Comparison of ENCODE assay signal across 9 cellular contexts in the genomic region with DNA sequence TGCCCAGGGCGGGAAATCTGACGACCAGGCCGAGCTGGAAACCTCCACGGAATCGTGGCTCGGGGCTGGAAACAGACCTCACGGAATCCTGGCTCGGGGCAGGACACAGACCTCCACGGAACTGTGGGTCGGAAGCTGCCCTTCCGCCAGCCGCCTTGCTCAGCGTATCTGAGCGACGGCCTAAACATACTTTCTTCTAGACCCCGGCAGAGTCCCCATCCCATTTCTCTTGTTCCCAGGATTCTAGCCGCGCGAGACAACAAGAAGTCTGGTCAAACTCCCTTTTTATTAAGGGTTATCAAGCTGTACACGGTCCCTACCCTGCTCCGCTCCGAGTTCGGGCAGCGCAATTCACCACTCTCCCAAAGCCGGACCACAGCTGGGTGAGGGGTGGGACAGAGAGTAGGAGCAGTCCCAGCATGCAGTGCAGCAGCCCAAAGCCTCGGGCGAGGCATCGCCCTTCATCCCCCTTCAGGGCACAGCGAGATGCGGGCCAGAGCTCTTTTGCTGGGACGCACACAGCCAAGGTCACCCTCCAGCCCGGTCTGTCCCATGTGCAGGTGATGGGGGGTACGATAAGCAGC. TPM values are rescaled to one million over a fixed set of nuclear protein-coding genes. Genes with fewer than 3 reads are reported as not detected.
A peak's percentile ranks its signal among the peaks of the same experiment; 100 is the strongest.
DNase-seq lines count a peak whose midpoint lies in the region; ATAC-seq, FAIRE-seq and TF ChIP-seq lines count a peak whose summit lies in the region.
"Had no signal": no experiment of that assay in that cellular context is flagged by ENCODE, and none has a peak within 500 bp of the region (broad histone marks: within the 10 kb centered on the region; RNA-seq: fewer than 3 reads in every experiment).

No MANE protein-coding gene starts in this region.

- CTCF ChIA-PET in Caco-2 (lab: Charles Lee), result interaction anchor here (0.6 to 2.5 kb wide), 7 partner anchors 42 to 218 kb away, joined by 3 to 18 read pairs (median 3); no protein-coding TSS in a partner anchor

- peak overlapping the region; percentile 89 for H3K4me3 ChIP-seq in Caco-2 (ENCODE audit: low read depth, low read length)
- peak overlapping the region; percentile 50 to 59 (median 56) for H3K4me3 ChIP-seq in Peyer's patch
- H3K4me3 ChIP-seq in esophagus (ENCODE audit: low read depth in 1 of 2, low read length in 2 of 2), result peak overlapping the region; percentile 43 to 47
- H3K4me3 ChIP-seq in pancreas, result peak overlapping the region; percentile 24 to 57 (median 42)
- H3K4me3 ChIP-seq in aorta (ENCODE audit: low read length in 2 of 2), result no peak overlapping the region
- H3K4me3 ChIP-seq: HAP-1 had no signal

- H3K4me1 Mint-ChIP-seq in Caco-2 (ENCODE audit: low read depth, unreplicated experiment), result no peaks in the 10 kb centered on the region

- BruUV-seq in Caco-2 (replicated peaks; lab: Mats Ljungman, UMichigan), result TSS peak; percentile 77

- no peak for TF ChIP-seq POLR2A in Peyer's patch (IDR thresholded peaks at IDR 0.05)

- H3K4me3 Mint-ChIP-seq in Caco-2 (ENCODE audit: unreplicated experiment), result peak overlapping the region; percentile 96

- peak overlapping the region; percentile 79 to 94 (median 85) for H3K27ac ChIP-seq in Peyer's patch
- H3K27ac ChIP-seq in esophagus (ENCODE audit: low read depth in 2 of 2, low read length in 1 of 2), result peak overlapping the region; percentile 80 to 81
- peak overlapping the region; percentile 74 to 84 (median 80) for H3K27ac ChIP-seq in pancreas
- H3K27ac ChIP-seq in aorta (ENCODE audit: low read depth in 1 of 2, low read length in 2 of 2), result peak overlapping the region in 1 of 2 donors; percentile 73

- H3K4me1 ChIP-seq in Caco-2 (peaks cover 18% of the 10 kb centered on the region), Peyer's patch (peaks cover 0 to 32% (median 10%) of the 10 kb centered on the region in 4 donors), esophagus (ENCODE audit: control insufficient read depth in 2 of 2, insufficient read depth in 2 of 2, low read length in 1 of 2) (peaks cover 0 to 11% of the 10 kb centered on the region in 2 donors), pancreas (peaks cover 7 to 20% (median 17%) of the 10 kb centered on the region in 3 donors), aorta (ENCODE audit: control insufficient read depth in 1 of 2, insufficient read depth in 2 of 2, low read length in 2 of 2) (no peaks in the 10 kb centered on the region)

- intact Hi-C loops in Caco-2 (cut with micrococcal nuclease; ENCODE audit: unreplicated experiment), result loop anchor here (1.0 to 5.0 kb wide), 2 partner anchors 10 to 168 kb away; a partner anchor contains a TSS
- intact Hi-C loops in pancreas (cut with DNase I), result no loop called here
- intact Hi-C loops in aorta (cut with DNase I), result loop anchor here in 1 of 2 donors (2.0 kb wide), 3 partner anchors 34 to 58 kb away; a partner anchor contains a TSS

- POLR2A ChIA-PET in Caco-2 (lab: Charles Lee), result interaction anchor here (0.9 to 3.0 kb wide), 8 partner anchors 10 to 169 kb away, joined by 3 to 27 read pairs (median 8); a partner anchor contains a TSS

- no peak for TF ChIP-seq CTCF in Caco-2 (IDR thresholded peaks at IDR 0.05; ENCODE audit: insufficient read depth in 1 of 2, low read depth in 1 of 2, low read length in 1 of 2, severe bottlenecking in 1 of 2, unreplicated experiment in 1 of 2)
- TF ChIP-seq CTCF in Peyer's patch (IDR thresholded peaks at IDR 0.05), result no peak
- no peak for TF ChIP-seq CTCF in pancreas (IDR thresholded peaks at IDR 0.05)

- no peak for FAIRE-seq in pancreas (lab: Jason Lieb, UNC)

- H3K27me3 ChIP-seq in Caco-2 (replicated peaks; ENCODE audit: control insufficient read depth, insufficient read depth, low read length) (no peaks in the 10 kb centered on the region), Peyer's patch (no peaks in the 10 kb centered on the region), esophagus (ENCODE audit: control insufficient read depth in 1 of 2, insufficient read depth in 2 of 2, low read length in 2 of 2) (no peaks in the 10 kb centered on the region), pancreas (no peaks in the 10 kb centered on the region), aorta (ENCODE audit: control insufficient read depth in 1 of 2, insufficient read depth in 2 of 2, low read length in 1 of 2) (no peaks in the 10 kb centered on the region)

- peak overlapping the region; percentile 95 for H3K27ac Mint-ChIP-seq in Caco-2 (ENCODE audit: unreplicated experiment)

- no peak for ATAC-seq in pancreas
- no peak for ATAC-seq in aorta (ENCODE audit: low FRiP score)
- no peak for ATAC-seq in HG03135 (IDR thresholded peaks at IDR 0.05; ENCODE audit: unreplicated experiment)

- peaks cover 41% of the 10 kb centered on the region for H3K36me3 Mint-ChIP-seq in Caco-2 (ENCODE audit: insufficient read depth, unreplicated experiment)

- no peaks in the 10 kb centered on the region for H3K27me3 Mint-ChIP-seq in Caco-2 (ENCODE audit: insufficient read depth, unreplicated experiment)

- peak; percentile 37 to 49 for DNase-seq in Caco-2
- DNase-seq in Peyer's patch, result no peak
- DNase-seq in pancreas, result peak in 1 of 6 donors; percentile 64
- DNase-seq in aorta, result no peak
- no peak for DNase-seq in NCI-H774 (lab: John Stamatoyannopoulos, UW)
- no peak for DNase-seq in dermis blood vessel endothelial cell

- H3K36me3 ChIP-seq in Caco-2 (ENCODE audit: control insufficient read depth, insufficient read depth, low read length) (peaks cover 2% of the 10 kb centered on the region; the same call in 1 of the 2 replicates), Peyer's patch (peaks cover 0 to 53% (median 0%) of the 10 kb centered on the region in 3 donors), esophagus (ENCODE audit: control insufficient read depth in 2 of 2, insufficient read depth in 2 of 2, low read length in 1 of 2) (peaks cover 20 to 55% of the 10 kb centered on the region in 2 donors), pancreas (peaks cover 11 to 42% (median 21%) of the 10 kb centered on the region in 3 donors), aorta (ENCODE audit: control insufficient read depth in 1 of 2, insufficient read depth in 2 of 2, low read length in 1 of 2) (peaks cover 0 to 10% of the 10 kb centered on the region in 2 donors)

- H3K9me3 Mint-ChIP-seq in Caco-2 (ENCODE audit: unreplicated experiment), result no peaks in the 10 kb centered on the region

- 20 to 21% methylated on average over 33 of the region's 33 CpGs for WGBS in esophagus, 2 donors
- WGBS in pancreas, 2 donors, result 12 to 15% methylated on average over 33 of the region's 33 CpGs
- 6 to 9% methylated on average over 33 of the region's 33 CpGs for WGBS in aorta, 2 donors

- no peaks in the 10 kb centered on the region for H3K9me3 ChIP-seq in Caco-2
- no peaks in the 10 kb centered on the region for H3K9me3 ChIP-seq in Peyer's patch
- H3K9me3 ChIP-seq in esophagus (ENCODE audit: control insufficient read depth in 2 of 2, insufficient read depth in 1 of 2, low read depth in 1 of 2, low read length in 1 of 2), result no peaks in the 10 kb centered on the region
- no peaks in the 10 kb centered on the region for H3K9me3 ChIP-seq in pancreas
- H3K9me3 ChIP-seq in aorta (ENCODE audit: control insufficient read depth, low read length), result no peaks in the 10 kb centered on the region
- H3K9me3 ChIP-seq: HAP-1 had no signal

RNA-seq across cellular contexts. Expression of a gene that starts 0.4 kb away (rescaled TPM):
- total RNA-seq in Caco-2 (2022) (66.0 and 68.6 TPM in 2 replicates), Peyer's patch (10 to 100 TPM; 18.0 to 42.1 (median 33.3) TPM), pancreas (1 to 10 TPM; 3.8 to 8.9 (median 6.3) TPM), aorta (10 to 100 TPM; 16.9 to 28.9 TPM), dermis blood vessel endothelial cell (31.8 and 52.4 TPM in 2 replicates)
- polyA plus RNA-seq in esophagus (10 to 100 TPM; 24.5 to 45.2 TPM), pancreas (10 to 100 TPM; 26.4 to 36.7 TPM), aorta (10 to 100 TPM; 16.5 to 72.5 TPM)

RNA-seq across cellular contexts. Expression of a gene that starts 10.2 kb away (rescaled TPM):
- total RNA-seq in Caco-2 (2022), result 59.6 and 62.9 TPM in 2 replicates
- 100 to 1,000 TPM in 1 of 4 donors, 10 to 100 TPM in 3; 23.1 to 107 (median 96.0) TPM for total RNA-seq in Peyer's patch
- 10 to 100 TPM; 20.8 to 28.4 TPM for polyA plus RNA-seq in esophagus
- total RNA-seq in pancreas, result 10 to 100 TPM; 17.7 to 25.5 (median 20.5) TPM
- 10 to 100 TPM; 12.1 to 19.2 TPM for polyA plus RNA-seq in pancreas
- 10 to 100 TPM; 33.9 to 36.3 TPM for total RNA-seq in aorta
- 10 to 100 TPM in 1 of 2 donors, 1 to 10 TPM in 1; 9.6 to 36.6 TPM for polyA plus RNA-seq in aorta
- total RNA-seq in dermis blood vessel endothelial cell, result 46.5 and 75.4 TPM in 2 replicates

RNA-seq across cellular contexts. Expression of a gene that starts 10.4 kb away (rescaled TPM):
- total RNA-seq in Caco-2 (2022) (50.7 and 51.5 TPM in 2 replicates), Peyer's patch (100 to 1,000 TPM in 3 of 4 donors, 10 to 100 TPM in 1; 79.9 to 338 (median 164) TPM), pancreas (10 to 100 TPM; 17.7 to 36.5 (median 28.7) TPM), aorta (10 to 100 TPM; 21.4 to 55.9 TPM), dermis blood vessel endothelial cell (17.7 and 29.6 TPM in 2 replicates)
- polyA plus RNA-seq in esophagus (10 to 100 TPM; 20.4 to 40.7 TPM), pancreas (10 to 100 TPM; 66.0 to 85.0 TPM), aorta (100 to 1,000 TPM in 1 of 2 donors, 10 to 100 TPM in 1; 12.9 to 101 TPM)

RNA-seq across cellular contexts. Expression of a gene that starts 12.6 kb away (rescaled TPM):
- total RNA-seq in Caco-2 (2022), result 37.3 and 41.8 TPM in 2 replicates
- 100 to 1,000 TPM in 3 of 4 donors, 10 to 100 TPM in 1; 43.7 to 129 (median 112) TPM for total RNA-seq in Peyer's patch
- polyA plus RNA-seq in esophagus, result 10 to 100 TPM; 45.2 to 53.6 TPM
- 10 to 100 TPM; 18.9 to 28.2 (median 23.6) TPM for total RNA-seq in pancreas
- 10 to 100 TPM; 39.0 to 66.9 TPM for polyA plus RNA-seq in pancreas
- 10 to 100 TPM; 40.7 to 43.6 TPM for total RNA-seq in aorta
- polyA plus RNA-seq in aorta, result 10 to 100 TPM; 30.2 to 73.4 TPM
- total RNA-seq in dermis blood vessel endothelial cell, result 16.7 and 22.5 TPM in 2 replicates

RNA-seq across cellular contexts. Expression of a gene that starts 26.0 kb away (rescaled TPM):
- total RNA-seq in Caco-2 (2022) (3.3 and 4.3 TPM in 2 replicates), Peyer's patch (1 to 10 TPM in 3 of 4 donors, not detected in 1; 2.7 to 9.5 (median 7.0) TPM), pancreas (1 to 10 TPM; 1.8 to 4.1 (median 2.3) TPM), aorta (1 to 10 TPM; 2.9 to 7.1 TPM), dermis blood vessel endothelial cell (5.7 and 6.5 TPM in 2 replicates)
- polyA plus RNA-seq in esophagus (1 to 10 TPM; 1.6 to 1.9 TPM), pancreas (1 to 10 TPM; 4.3 to 6.9 TPM), aorta (1 to 10 TPM; 2.7 to 3.8 TPM)

Comparison
In these comparisons a context has a peak if more than half of its experiments do, and no peak if none do; other contexts are left out.
1. DNase-seq: peak in Caco-2 (2 of 2); none in Peyer's patch (0 of 3), aorta (0 of 2), NCI-H774 (single experiment) and dermis blood vessel endothelial cell (single experiment).
2. H3K4me3 ChIP-seq: peak in Caco-2 (single experiment), Peyer's patch (4 of 4), esophagus (2 of 2) and pancreas (4 of 4); none in aorta (0 of 2).